In genomic region chr9:121447341-121447834, GRCh38 we compare ENCODE assay signal across 21 cellular contexts. TPM values are rescaled to one million over a fixed set of nuclear protein-coding genes. Genes with fewer than 3 reads are reported as not detected.
A peak's percentile ranks its signal among the peaks of the same experiment; 100 is the strongest.
DNase-seq lines count a peak whose midpoint lies in the region; ATAC-seq, FAIRE-seq and TF ChIP-seq lines count a peak whose summit lies in the region.
"Had no signal": no experiment of that assay in that cellular context is flagged by ENCODE, and none has a peak within 500 bp of the region (broad histone marks: within the 10 kb centered on the region; RNA-seq: fewer than 3 reads in every experiment).

No MANE protein-coding gene starts in this region.

- WGBS in sigmoid colon, 2 donors = 59 to 81% methylated on average over 6 of the region's 6 CpGs

- H3K36me3 Mint-ChIP-seq in activated naive CD8-positive, alpha-beta T cell treated with anti-CD3 and anti-CD28 coated beads, Interleukin-2, amount 10 ng/mL, durations not matched to agents 7 days and 5 days = no peaks in the 10 kb centered on the region
- H3K36me3 Mint-ChIP-seq in activated naive CD8-positive, alpha-beta T cell treated with anti-CD3 and anti-CD28 coated beads, Interleukin-2, amount 50 U/mL, for 24 hours (ENCODE audit: low read depth) = no peaks in the 10 kb centered on the region
- no peaks in the 10 kb centered on the region for H3K36me3 Mint-ChIP-seq in activated naive CD4-positive, alpha-beta T cell treated with anti-CD3 and anti-CD28 coated beads, Interleukin-2, amount 50 U/mL, for 72 hours
- H3K36me3 Mint-ChIP-seq: immature natural killer cell, natural killer cell had no signal

- DNase-seq in activated naive CD8-positive, alpha-beta T cell treated with anti-CD3 and anti-CD28 coated beads, Interleukin-2, amount 10 ng/mL, durations not matched to agents 7 days and 5 days = no peak
- no peak for DNase-seq in activated naive CD8-positive, alpha-beta T cell treated with anti-CD3 and anti-CD28 coated beads, Interleukin-2, amount 50 U/mL, for 24 hours
- DNase-seq in NB4 (ENCODE audit: low read depth) (peak; percentile 31), fibroblast of gingiva (ENCODE audit: low read depth) (peak; percentile 14), urothelium cell line (ENCODE audit: low spot score) (peak; percentile 53), sigmoid colon (no peak)
- no peak for DNase-seq in activated naive CD4-positive, alpha-beta T cell treated with anti-CD3 and anti-CD28 coated beads, Interleukin-2, amount 50 U/mL, for 72 hours (ENCODE audit: low spot score in 2 of 2)
- DNase-seq: activated CD4-positive, alpha-beta T cell treated with anti-CD3 and anti-CD28 coated beads, Interleukin-2, amount 50 U/mL, for 4 hours; activated gamma-delta T cell treated with Interleukin-2 at 50 U/mL for 16 hours; colonic mucosa; DMS79 treated with DMSO at 0.1 percent for 48 hours; esophagus squamous epithelium; immature natural killer cell; Kasumi-1; natural killer cell; NCI-H2227 treated with DMSO at 0.1 percent for 48 hours; tibial artery had no signal

- TF ChIP-seq POLR2A in NB4 (IDR thresholded peaks at IDR 0.05; ENCODE audit: extremely low read depth, insufficient read length) (no peak), sigmoid colon (IDR thresholded peaks at IDR 0.05) (no peak)

- no peak for TF ChIP-seq EP300 in sigmoid colon (IDR thresholded peaks at IDR 0.05)

- peaks cover 16% of the 10 kb centered on the region for H3K4me1 Mint-ChIP-seq in activated naive CD8-positive, alpha-beta T cell treated with anti-CD3 and anti-CD28 coated beads, Interleukin-2, amount 10 ng/mL, durations not matched to agents 7 days and 5 days
- H3K4me1 Mint-ChIP-seq in activated naive CD8-positive, alpha-beta T cell treated with anti-CD3 and anti-CD28 coated beads, Interleukin-2, amount 50 U/mL, for 24 hours = peaks cover 15% of the 10 kb centered on the region

- H3K4me1 ChIP-seq in sigmoid colon = peaks cover 0 to 16% (median 13%) of the 10 kb centered on the region in 4 donors
- H3K4me1 ChIP-seq: A549 had no signal

- H3K4me3 Mint-ChIP-seq in activated naive CD8-positive, alpha-beta T cell treated with anti-CD3 and anti-CD28 coated beads, Interleukin-2, amount 10 ng/mL, durations not matched to agents 7 days and 5 days = peak overlapping the region; percentile 4
- H3K4me3 Mint-ChIP-seq in activated naive CD8-positive, alpha-beta T cell treated with anti-CD3 and anti-CD28 coated beads, Interleukin-2, amount 50 U/mL, for 24 hours = no peak overlapping the region
- H3K4me3 Mint-ChIP-seq: immature natural killer cell; natural killer cell; T-helper 2 cell treated with Interferon-gamma antibody and Interleukin-4, amounts not matched to agents 5 μg/mL and 100 μg/mL, for 36 hours had no signal

- H3K9me3 Mint-ChIP-seq in activated naive CD8-positive, alpha-beta T cell treated with anti-CD3 and anti-CD28 coated beads, Interleukin-2, amount 10 ng/mL, durations not matched to agents 7 days and 5 days = no peaks in the 10 kb centered on the region
- no peaks in the 10 kb centered on the region for H3K9me3 Mint-ChIP-seq in activated naive CD8-positive, alpha-beta T cell treated with anti-CD3 and anti-CD28 coated beads, Interleukin-2, amount 50 U/mL, for 24 hours
- H3K9me3 Mint-ChIP-seq in activated naive CD4-positive, alpha-beta T cell treated with anti-CD3 and anti-CD28 coated beads, Interleukin-2, amount 50 U/mL, for 72 hours = no peaks in the 10 kb centered on the region
- H3K9me3 Mint-ChIP-seq: immature natural killer cell; natural killer cell; T-helper 2 cell treated with Interferon-gamma antibody and Interleukin-4, amounts not matched to agents 5 μg/mL and 100 μg/mL, for 36 hours had no signal

- no peak overlapping the region for H3K27ac ChIP-seq in sigmoid colon
- H3K27ac ChIP-seq: A549, colonic mucosa, esophagus squamous epithelium, tibial artery had no signal

- H3K27me3 Mint-ChIP-seq in activated naive CD8-positive, alpha-beta T cell treated with anti-CD3 and anti-CD28 coated beads, Interleukin-2, amount 10 ng/mL, durations not matched to agents 7 days and 5 days = peaks cover 37% of the 10 kb centered on the region
- H3K27me3 Mint-ChIP-seq in activated naive CD8-positive, alpha-beta T cell treated with anti-CD3 and anti-CD28 coated beads, Interleukin-2, amount 50 U/mL, for 24 hours = peaks cover 28% of the 10 kb centered on the region

- POLR2A ChIA-PET in activated naive CD8-positive, alpha-beta T cell treated with anti-CD3 and anti-CD28 coated beads, Interleukin-2, amount 10 ng/mL, durations not matched to agents 7 days and 5 days (lab: Charles Lee) = no interaction called here

- intact Hi-C loops in sigmoid colon (cut with DNase I) = no loop called here

- H3K36me3 ChIP-seq in sigmoid colon = no peaks in the 10 kb centered on the region
- H3K36me3 ChIP-seq: colonic mucosa, esophagus squamous epithelium, HAP-1, tibial artery had no signal

- no peak for ATAC-seq in activated naive CD8-positive, alpha-beta T cell treated with anti-CD3 and anti-CD28 coated beads, Interleukin-2, amount 10 ng/mL, durations not matched to agents 7 days and 5 days (ENCODE audit: low read depth)
- no peak for ATAC-seq in activated naive CD8-positive, alpha-beta T cell treated with anti-CD3 and anti-CD28 coated beads, Interleukin-2, amount 50 U/mL, for 24 hours
- ATAC-seq in activated naive CD4-positive, alpha-beta T cell treated with anti-CD3 and anti-CD28 coated beads, Interleukin-2, amount 50 U/mL, for 72 hours = no peak
- ATAC-seq in GM18517 (IDR thresholded peaks at IDR 0.05; ENCODE audit: unreplicated experiment) = no peak
- ATAC-seq: A549, natural killer cell had no signal

- H3K4me3 ChIP-seq in NB4 (ENCODE audit: low read depth, low read length) (no peak overlapping the region), sigmoid colon (no peak overlapping the region)
- H3K4me3 ChIP-seq: A549, colonic mucosa, esophagus squamous epithelium, HAP-1, tibial artery had no signal

- TF ChIP-seq CTCF in NB4 (IDR thresholded peaks at IDR 0.05; ENCODE audit: low read depth, low read length) = no peak
- TF ChIP-seq CTCF in sigmoid colon (IDR thresholded peaks at IDR 0.05) = no peak

- peaks cover 0 to 42% (median 0%) of the 10 kb centered on the region in 3 donors for H3K27me3 ChIP-seq in sigmoid colon
- H3K27me3 ChIP-seq: colonic mucosa, esophagus squamous epithelium, tibial artery had no signal

- no peaks in the 10 kb centered on the region for H3K9me3 ChIP-seq in sigmoid colon
- H3K9me3 ChIP-seq: A549, colonic mucosa, esophagus squamous epithelium, tibial artery had no signal

- no peak for FAIRE-seq in urothelium cell line (lab: Jason Lieb, UNC)
- FAIRE-seq: A549 had no signal

- no peak overlapping the region for H3K27ac Mint-ChIP-seq in activated naive CD8-positive, alpha-beta T cell treated with anti-CD3 and anti-CD28 coated beads, Interleukin-2, amount 10 ng/mL, durations not matched to agents 7 days and 5 days
- H3K27ac Mint-ChIP-seq in activated naive CD8-positive, alpha-beta T cell treated with anti-CD3 and anti-CD28 coated beads, Interleukin-2, amount 50 U/mL, for 24 hours = no peak overlapping the region
- H3K27ac Mint-ChIP-seq in activated naive CD4-positive, alpha-beta T cell treated with anti-CD3 and anti-CD28 coated beads, Interleukin-2, amount 50 U/mL, for 72 hours = no peak overlapping the region
- H3K27ac Mint-ChIP-seq: immature natural killer cell; natural killer cell; T-helper 2 cell treated with Interferon-gamma antibody and Interleukin-4, amounts not matched to agents 5 μg/mL and 100 μg/mL, for 36 hours had no signal

RNA-seq across cellular contexts. Expression of gene GGTA1, which starts 52.3 kb away (rescaled TPM):
- total RNA-seq in activated naive CD8-positive, alpha-beta T cell treated with anti-CD3 and anti-CD28 coated beads, Interleukin-2, amount 10 ng/mL, durations not matched to agents 7 days and 5 days = not detected
- total RNA-seq in activated naive CD4-positive, alpha-beta T cell treated with anti-CD3 and anti-CD28 coated beads, Interleukin-2, amount 50 U/mL, for 72 hours = not detected
- 10 to 100 TPM in 2 of 4 donors, 1 to 10 TPM in 2; 5.5 to 12.8 (median 8.7) TPM for total RNA-seq in sigmoid colon
- 10 to 100 TPM in 1 of 3 donors, 1 to 10 TPM in 2; 3.6 to 18.0 (median 5.1) TPM for polyA plus RNA-seq in sigmoid colon

Comparison
In these comparisons a context has a peak if more than half of its experiments do, and no peak if none do; other contexts are left out.
1. DNase-seq: peak in NB4 (single experiment), fibroblast of gingiva (single experiment) and urothelium cell line (single experiment); none in activated naive CD8-positive, alpha-beta T cell treated with anti-CD3 and anti-CD28 coated beads, Interleukin-2, amount 10 ng/mL, durations not matched to agents 7 days and 5 days (single experiment), activated naive CD8-positive, alpha-beta T cell treated with anti-CD3 and anti-CD28 coated beads, Interleukin-2, amount 50 U/mL, for 24 hours (single experiment), activated naive CD4-positive, alpha-beta T cell treated with anti-CD3 and anti-CD28 coated beads, Interleukin-2, amount 50 U/mL, for 72 hours (0 of 2) and sigmoid colon (single experiment).
2. RNA of gene GGTA1, which starts 52.3 kb away (total RNA-seq): 5.5 to 12.8 TPM in sigmoid colon; not detected in activated naive CD8-positive, alpha-beta T cell treated with anti-CD3 and anti-CD28 coated beads, Interleukin-2, amount 10 ng/mL, durations not matched to agents 7 days and 5 days and not detected in activated naive CD4-positive, alpha-beta T cell treated with anti-CD3 and anti-CD28 coated beads, Interleukin-2, amount 50 U/mL, for 72 hours; every median in the first group is over 4 times any median in the second.